ENCODE assay signal across 8 cellular contexts in the genomic region with DNA sequence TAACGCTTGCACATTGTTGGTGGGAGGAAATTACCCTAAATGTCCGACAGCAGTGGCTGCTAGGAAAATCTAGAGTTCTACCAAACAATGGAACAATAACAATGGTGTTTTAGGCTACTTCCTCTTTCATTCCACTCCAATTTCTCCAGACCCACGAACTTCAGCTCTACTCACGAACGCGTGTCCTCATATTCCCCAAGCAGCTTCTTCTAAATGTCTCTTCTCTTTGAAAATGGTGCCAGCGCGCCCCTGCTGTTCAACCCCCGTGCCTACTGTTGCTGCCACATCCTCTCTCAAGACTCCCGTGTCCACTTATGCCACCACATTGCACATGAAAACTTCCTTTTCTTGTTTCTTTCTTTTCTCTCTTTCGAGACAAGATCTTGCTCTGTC. TPM values are rescaled to one million over a fixed set of nuclear protein-coding genes. Genes with fewer than 3 reads are reported as not detected.
DNase-seq lines count a peak whose midpoint lies in the region; ATAC-seq and TF ChIP-seq lines count a peak whose summit lies in the region.

No MANE protein-coding gene starts in this region.

- no peaks in the 10 kb centered on the region for H3K9me2 ChIP-seq in OCI-LY7 (ENCODE audit: insufficient read depth, low read length)

- peak overlapping the region; percentile 84 for H2AFZ ChIP-seq in OCI-LY7 (ENCODE audit: low read length)

- DNase-seq in CD1c-positive myeloid dendritic cell (ENCODE audit: extremely low spot score) (peak; percentile 44), OCI-LY7 (ENCODE audit: low spot score) (peak; percentile 73), fibroblast of mammary gland (ENCODE audit: low read depth) (peak; percentile 70), HEK293T (ENCODE audit: extremely low spot score) (no peak), prostate gland (ENCODE audit: low spot score) (no peak)
- no peak for DNase-seq in effector memory CD4-positive, alpha-beta T cell

- no peak for TF ChIP-seq POLR2A in prostate gland (IDR thresholded peaks at IDR 0.05)

- TF ChIP-seq CTCF in OCI-LY7 (conservative IDR thresholded peaks at IDR 0.05; ENCODE audit: low read length): peak; percentile 80
- peak; percentile 61 for TF ChIP-seq CTCF in fibroblast of mammary gland (conservative IDR thresholded peaks at IDR 0.05; ENCODE audit: control insufficient read depth, insufficient read depth, low read depth, low read length)
- peak in 1 of 4 experiments; percentile 6 for TF ChIP-seq CTCF in prostate gland (IDR thresholded peaks at IDR 0.05)

- no peaks in the 10 kb centered on the region for H4K20me1 ChIP-seq in OCI-LY7 (ENCODE audit: insufficient read depth, low read length)

- H3K27me3 ChIP-seq in effector memory CD4-positive, alpha-beta T cell (replicated peaks; ENCODE audit: control insufficient read depth, insufficient read depth, low read length, poor library complexity, severe bottlenecking): peaks cover 50% of the 10 kb centered on the region
- H3K27me3 ChIP-seq in prostate gland (replicated peaks; ENCODE audit: insufficient read depth): peaks cover 18% of the 10 kb centered on the region

- TSS peak; percentile 92 for BruUV-seq in OCI-LY7 (replicated peaks; lab: Mats Ljungman, UMichigan)

- peak overlapping the region; percentile 93 for H3K4me2 ChIP-seq in OCI-LY7 (ENCODE audit: low read length)

- intact Hi-C loops in OCI-LY7 (cut with micrococcal nuclease; ENCODE audit: unreplicated experiment): loop anchor here (1.0 to 5.0 kb wide), 7 partner anchors 14 to 371 kb away; partner anchors contain the start of genes MGAT1, TRIM41 and ZFP62
- intact Hi-C loops in prostate gland (cut with DNase I): no loop called here

- 17% methylated on average over 11 of the region's 11 CpGs for WGBS in prostate gland

- peaks cover 13% of the 10 kb centered on the region; the same call in 1 of the 2 replicates for H3K79me2 ChIP-seq in OCI-LY7 (ENCODE audit: insufficient read depth, low read depth, low read length)

- no peaks in the 10 kb centered on the region for H3K9me3 ChIP-seq in OCI-LY7 (ENCODE audit: low read length)
- H3K9me3 ChIP-seq in effector memory CD4-positive, alpha-beta T cell (ENCODE audit: control insufficient read depth, low read length): no peaks in the 10 kb centered on the region
- H3K9me3 ChIP-seq in prostate gland: no peaks in the 10 kb centered on the region

- no peaks in the 10 kb centered on the region for H3K36me3 ChIP-seq in OCI-LY7 (ENCODE audit: insufficient read depth, low read length)
- H3K36me3 ChIP-seq in effector memory CD4-positive, alpha-beta T cell (ENCODE audit: control insufficient read depth, insufficient read depth, low read length): no peaks in the 10 kb centered on the region
- H3K36me3 ChIP-seq in prostate gland: no peaks in the 10 kb centered on the region

- H3K4me1 ChIP-seq in OCI-LY7 (ENCODE audit: insufficient read depth, low read length, poor library complexity, severe bottlenecking): peaks cover 46% of the 10 kb centered on the region
- peaks cover 5% of the 10 kb centered on the region for H3K4me1 ChIP-seq in effector memory CD4-positive, alpha-beta T cell (ENCODE audit: control insufficient read depth, insufficient read depth, low read length, poor library complexity, severe bottlenecking)
- H3K4me1 ChIP-seq in prostate gland (replicated peaks): no peaks in the 10 kb centered on the region

- H3K27ac ChIP-seq in OCI-LY7 (ENCODE audit: low read depth, low read length, poor library complexity, severe bottlenecking) (peak overlapping the region; percentile 88), prostate gland (no peak overlapping the region)
- no peak overlapping the region for H3K27ac ChIP-seq in effector memory CD4-positive, alpha-beta T cell (ENCODE audit: insufficient read depth, low read length, poor library complexity, severe bottlenecking)

- POLR2A ChIA-PET in OCI-LY7 (lab: Charles Lee): interaction anchor here (0.6 to 2.6 kb wide), 16 partner anchors 10 to 355 kb away, joined by 3 to 19 read pairs (median 4); partner anchors contain the start of gene TRIM41
- POLR2A ChIA-PET in HEK293T (lab: Yijun Ruan, JAX): interaction anchor here (0.6 to 2.3 kb wide), 15 partner anchors 11 to 371 kb away, joined by 3 to 14 read pairs (median 4); partner anchors contain the start of genes RACK1, TRIM52 and TRIM7

- ATAC-seq in GM21717 (IDR thresholded peaks at IDR 0.05; ENCODE audit: unreplicated experiment) (peak; percentile 30), GM21515 (IDR thresholded peaks at IDR 0.05; ENCODE audit: unreplicated experiment) (no peak)

- H3K4me3 ChIP-seq in OCI-LY7 (ENCODE audit: low read depth, low read length, poor library complexity, severe bottlenecking) (peak overlapping the region; percentile 74), fibroblast of mammary gland (ENCODE audit: control insufficient read depth, low read depth, low read length) (peak overlapping the region; percentile 38), prostate gland (no peak overlapping the region)
- no peak overlapping the region for H3K4me3 ChIP-seq in effector memory CD4-positive, alpha-beta T cell (ENCODE audit: insufficient read depth, low read depth, low read length, poor library complexity, severe bottlenecking)

- CTCF ChIA-PET in OCI-LY7 (lab: Charles Lee; ENCODE audit: unreplicated experiment) (interaction anchor here (0.8 to 2.0 kb wide), 7 partner anchors 10 to 310 kb away, joined by 3 to 6 read pairs (median 3); no protein-coding TSS in a partner anchor), HEK293T (lab: Yijun Ruan, JAX) (interaction anchor here (0.6 to 4.2 kb wide), 9 partner anchors 10 to 554 kb away, joined by 3 to 26 read pairs (median 6); partner anchors contain the start of gene TRIM7)

TF ChIP-seq in HEK293T, 16 proteins besides CTCF, POLR2A, EP300 and RAD21:
- TF ChIP-seq NFRKB (IDR thresholded peaks at IDR 0.05): no peak
- TF ChIP-seq CTBP1 (IDR thresholded peaks at IDR 0.05; ENCODE audit: borderline replicate concordance): no peak
- TF ChIP-seq TARDBP (IDR thresholded peaks at IDR 0.05): no peak
- no peak for TF ChIP-seq FOXK2 (IDR thresholded peaks at IDR 0.05)
- TF ChIP-seq ZNF384 (IDR thresholded peaks at IDR 0.05): no peak
- TF ChIP-seq BHLHE40 (IDR thresholded peaks at IDR 0.05; ENCODE audit: borderline replicate concordance): no peak
- TF ChIP-seq SP1 (IDR thresholded peaks at IDR 0.05): no peak
- TF ChIP-seq ELF4 (IDR thresholded peaks at IDR 0.05): no peak
- no peak for TF ChIP-seq FOXM1 (IDR thresholded peaks at IDR 0.05; ENCODE audit: borderline replicate concordance)
- TF ChIP-seq ARNT (IDR thresholded peaks at IDR 0.05): no peak
- no peak for TF ChIP-seq FOXA1 (IDR thresholded peaks at IDR 0.05)
- TF ChIP-seq L3MBTL2 (conservative IDR thresholded peaks at IDR 0.05): no peak
- TF ChIP-seq HDGF (IDR thresholded peaks at IDR 0.05; ENCODE audit: borderline replicate concordance): no peak
- TF ChIP-seq, protein P1, sequence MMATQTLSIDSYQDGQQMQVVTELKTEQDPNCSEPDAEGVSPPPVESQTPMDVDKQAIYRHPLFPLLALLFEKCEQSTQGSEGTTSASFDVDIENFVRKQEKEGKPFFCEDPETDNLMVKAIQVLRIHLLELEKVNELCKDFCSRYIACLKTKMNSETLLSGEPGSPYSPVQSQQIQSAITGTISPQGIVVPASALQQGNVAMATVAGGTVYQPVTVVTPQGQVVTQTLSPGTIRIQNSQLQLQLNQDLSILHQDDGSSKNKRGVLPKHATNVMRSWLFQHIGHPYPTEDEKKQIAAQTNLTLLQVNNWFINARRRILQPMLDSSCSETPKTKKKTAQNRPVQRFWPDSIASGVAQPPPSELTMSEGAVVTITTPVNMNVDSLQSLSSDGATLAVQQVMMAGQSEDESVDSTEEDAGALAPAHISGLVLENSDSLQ (IDR thresholded peaks at IDR 0.05): no peak
- no peak for TF ChIP-seq LEF1 (IDR thresholded peaks at IDR 0.05; ENCODE audit: borderline replicate concordance)
- TF ChIP-seq SUZ12 (IDR thresholded peaks at IDR 0.05): no peak
TF ChIP-seq in HEK293T: peak in this region for 0.

RNA-seq across cellular contexts. Expression of gene OR2V2, which starts 25.6 kb away (rescaled TPM):
- total RNA-seq in OCI-LY7 (2014; rRNA removed; shearing (Covaris generic)): 0.06 and 0.23 TPM in 2 replicates
- total RNA-seq in OCI-LY7 (2022) (not detected in 2 replicates), prostate gland (not detected)

RNA-seq across cellular contexts. Expression of gene TRIM7, which starts 32.0 kb away (rescaled TPM):
- total RNA-seq in OCI-LY7 (2014; rRNA removed; shearing (Covaris generic)): 0.22 and 0.44 TPM in 2 replicates
- total RNA-seq in OCI-LY7 (2022): 1.8 and 2.2 TPM in 2 replicates
- total RNA-seq in prostate gland: 1 to 10 TPM; 4.5 to 6.4 TPM

RNA-seq across cellular contexts. Expression of gene OR2V1, which starts 42.1 kb away (rescaled TPM):
- not detected in 2 replicates for total RNA-seq in OCI-LY7 (2014; rRNA removed; shearing (Covaris generic))
- total RNA-seq in OCI-LY7 (2022) (not detected in 2 replicates), prostate gland (not detected)

RNA-seq across cellular contexts. Expression of gene TRIM41, which starts 50.1 kb away (rescaled TPM):
- total RNA-seq in OCI-LY7 (2014; rRNA removed; shearing (Covaris generic)): 30.2 and 30.4 TPM in 2 replicates
- 68.2 and 73.4 TPM in 2 replicates for total RNA-seq in OCI-LY7 (2022)
- 10 to 100 TPM; 16.9 to 28.3 TPM for total RNA-seq in prostate gland

Comparison
In these comparisons a context has a peak if more than half of its experiments do, and no peak if none do; other contexts are left out.
1. DNase-seq: peak in CD1c-positive myeloid dendritic cell (single experiment), OCI-LY7 (single experiment) and fibroblast of mammary gland (single experiment); none in HEK293T (single experiment), effector memory CD4-positive, alpha-beta T cell (0 of 3) and prostate gland (single experiment).
2. H3K4me3 ChIP-seq: peak in OCI-LY7 (single experiment) and fibroblast of mammary gland (single experiment); none in effector memory CD4-positive, alpha-beta T cell (single experiment) and prostate gland (0 of 2).